Comparison of ENCODE assay signal across 11 cellular contexts in the genomic region with DNA sequence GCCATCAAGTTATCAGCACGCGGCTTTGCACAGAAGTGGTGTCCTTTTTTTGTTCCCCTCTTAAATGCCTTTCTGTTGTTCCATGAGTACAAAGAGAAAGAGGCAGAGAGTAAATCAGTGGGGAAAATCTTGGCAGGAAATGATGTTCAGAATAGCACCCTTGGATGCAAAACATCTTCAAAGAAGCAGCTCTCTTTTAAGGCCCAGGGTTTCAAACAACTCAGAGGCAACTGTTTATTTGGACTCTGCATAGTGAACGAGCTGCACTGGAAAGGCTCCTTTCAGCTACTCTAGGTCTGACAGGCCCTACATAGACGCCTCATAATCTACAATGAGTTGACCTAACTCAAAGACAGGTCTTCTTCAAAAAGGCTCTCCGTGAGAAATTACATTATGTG. TPM values are rescaled to one million over a fixed set of nuclear protein-coding genes. Genes with fewer than 3 reads are reported as not detected.
DNase-seq lines count a peak whose midpoint lies in the region; ATAC-seq and TF ChIP-seq lines count a peak whose summit lies in the region.
"Had no signal": no experiment of that assay in that cellular context is flagged by ENCODE, and none has a peak within 500 bp of the region (broad histone marks: within the 10 kb centered on the region; RNA-seq: fewer than 3 reads in every experiment).

No MANE protein-coding gene starts in this region.

- H3K36me3 ChIP-seq in heart left ventricle (peaks cover 0 to 99% (median 95%) of the 10 kb centered on the region in 9 donors), thyroid gland (peaks cover 43 to 44% of the 10 kb centered on the region in 2 donors), suprapubic skin (peaks cover 57% of the 10 kb centered on the region)

- TF ChIP-seq POLR2A in heart left ventricle (IDR thresholded peaks at IDR 0.05) (no peak), thyroid gland (IDR thresholded peaks at IDR 0.05) (no peak), suprapubic skin (IDR thresholded peaks at IDR 0.05) (no peak)

- no peaks in the 10 kb centered on the region for H3K27me3 ChIP-seq in heart left ventricle
- no peaks in the 10 kb centered on the region for H3K27me3 ChIP-seq in thyroid gland
- H3K27me3 ChIP-seq in suprapubic skin: no peaks in the 10 kb centered on the region

- H3K4me1 ChIP-seq in heart left ventricle: peaks cover 7 to 83% (median 57%) of the 10 kb centered on the region in 12 donors
- peaks cover 49 to 70% of the 10 kb centered on the region in 2 donors for H3K4me1 ChIP-seq in thyroid gland
- peaks cover 27% of the 10 kb centered on the region for H3K4me1 ChIP-seq in suprapubic skin

- DNase-seq in heart left ventricle (no peak), Right ventricle myocardium superior (no peak), caudate nucleus (lab: John Stamatoyannopoulos, UW) (peak in 2 of 61 donors; percentile 2 to 23), midbrain (lab: John Stamatoyannopoulos, UW) (peak; percentile 40), thyroid gland (no peak), ureter (ENCODE audit: low spot score) (no peak), islet precursor cell (no peak), suprapubic skin (ENCODE audit: low spot score in 2 of 2) (no peak)
- DNase-seq: NCI-H1105, NCI-H526 had no signal

- no peak overlapping the region for H3K4me3 ChIP-seq in heart left ventricle
- no peak overlapping the region for H3K4me3 ChIP-seq in thyroid gland (replicated peaks in 1 of 3)
- H3K4me3 ChIP-seq in suprapubic skin: no peak overlapping the region

- WGBS in heart left ventricle, 4 donors: 59 to 74% (median 69%) methylated on average over 5 of the region's 5 CpGs
- 74 to 83% methylated on average over 5 of the region's 5 CpGs for WGBS in thyroid gland, 2 donors
- WGBS in suprapubic skin: 78% methylated on average over 5 of the region's 5 CpGs

- H3K27ac ChIP-seq in heart left ventricle (peak overlapping the region in 10 of 12 donors; percentile 18 to 77 (median 58)), caudate nucleus (ENCODE audit: low read depth, low read length) (peak overlapping the region; percentile 46), thyroid gland (peak overlapping the region; percentile 9 to 90 (median 76)), suprapubic skin (no peak overlapping the region)
- H3K27ac ChIP-seq: epithelial cell of prostate had no signal

- TF ChIP-seq CTCF in heart left ventricle (IDR thresholded peaks at IDR 0.05) (no peak), thyroid gland (IDR thresholded peaks at IDR 0.05) (no peak), suprapubic skin (IDR thresholded peaks at IDR 0.05) (no peak)

- no peak for ATAC-seq in heart left ventricle
- no peak for ATAC-seq in Right ventricle myocardium superior (ENCODE audit: poor library complexity)

- TF ChIP-seq EP300 in suprapubic skin (IDR thresholded peaks at IDR 0.05): no peak

- intact Hi-C loops in heart left ventricle (cut with DNase I) (loop anchor here in 6 of 10 donors (5.0 to 10.0 kb wide), 4 partner anchors 45 to 375 kb away; a partner anchor contains a TSS), Right ventricle myocardium superior (cut with DNase I) (loop anchor here (10.0 kb wide), 1 partner anchor 52 kb away; a partner anchor contains a TSS), thyroid gland (cut with DNase I) (no loop called here)

- H3K9me3 ChIP-seq in heart left ventricle (no peaks in the 10 kb centered on the region), thyroid gland (no peaks in the 10 kb centered on the region), suprapubic skin (no peaks in the 10 kb centered on the region)

RNA-seq across cellular contexts. Expression of a gene that starts 53.4 kb away (rescaled TPM):
- total RNA-seq in heart left ventricle (100 to 1,000 TPM in 6 of 9 donors, 10 to 100 TPM in 3; 68.1 to 211 (median 121) TPM), Right ventricle myocardium superior (91.1 TPM), thyroid gland (100 to 1,000 TPM in 3 of 4 donors, 10 to 100 TPM in 1; 91.4 to 266 (median 199) TPM), ureter (78.3 TPM), suprapubic skin (10 to 100 TPM; 13.9 to 30.8 (median 26.5) TPM)
- 10 to 100 TPM; 23.7 to 39.0 TPM for polyA plus RNA-seq in heart left ventricle
